12 cellular contexts compared by ENCODE assay signal in genomic region chr21:41477641-41478318, GRCh38. TPM values are rescaled to one million over a fixed set of nuclear protein-coding genes. Genes with fewer than 3 reads are reported as not detected.
DNase-seq lines count a peak whose midpoint lies in the region; ATAC-seq and TF ChIP-seq lines count a peak whose summit lies in the region.
"Had no signal": no experiment of that assay in that cellular context is flagged by ENCODE, and none has a peak within 500 bp of the region (broad histone marks: within the 10 kb centered on the region; RNA-seq: fewer than 3 reads in every experiment).

No MANE protein-coding gene starts in this region.

- intact Hi-C loops in CD4-positive, alpha-beta T cell (cut with DNase I, micrococcal nuclease): no loop called here

- no peak for TF ChIP-seq CTCF in CD4-positive, alpha-beta T cell (IDR thresholded peaks at IDR 0.05)

- H3K27ac ChIP-seq in CD4-positive, alpha-beta T cell (ENCODE audit: low read depth, low read length): no peak overlapping the region

- no peaks in the 10 kb centered on the region for H3K9me3 ChIP-seq in CD4-positive, alpha-beta T cell (ENCODE audit: control insufficient read depth, low read length)

- peaks cover 7% of the 10 kb centered on the region for H3K4me1 Mint-ChIP-seq in CD4-positive, alpha-beta T cell (ENCODE audit: low read depth)

- ATAC-seq in CD4-positive, alpha-beta T cell (ENCODE audit: poor library complexity): no peak
- ATAC-seq in HG02678 (IDR thresholded peaks at IDR 0.05; ENCODE audit: unreplicated experiment): no peak
- no peak for ATAC-seq in HG02798 (IDR thresholded peaks at IDR 0.05; ENCODE audit: poor library complexity, unreplicated experiment)
- ATAC-seq: CD8-positive, alpha-beta T cell had no signal

- H3K27me3 Mint-ChIP-seq in CD4-positive, alpha-beta T cell: peaks cover 8% of the 10 kb centered on the region

- H3K27ac Mint-ChIP-seq in CD4-positive, alpha-beta T cell: no peak overlapping the region
- H3K27ac Mint-ChIP-seq: CD8-positive, alpha-beta T cell; nephron progenitor cell; T-helper 1 cell treated with Interleukin-12 subunit alpha and Interleukin-12 subunit beta and Interleukin-4 antibody, amounts not matched to agents 30 μg/mL and 1 μg/mL, for 36 hours had no signal

- CTCF ChIA-PET in CD4-positive, alpha-beta T cell (lab: Charles Lee): no interaction called here

- H3K9me3 Mint-ChIP-seq in CD4-positive, alpha-beta T cell: no peaks in the 10 kb centered on the region
- H3K9me3 Mint-ChIP-seq: CD8-positive, alpha-beta T cell; nephron progenitor cell; T-helper 1 cell treated with Interleukin-12 subunit alpha and Interleukin-12 subunit beta and Interleukin-4 antibody, amounts not matched to agents 30 μg/mL and 1 μg/mL, for 36 hours had no signal

- H3K36me3 Mint-ChIP-seq in CD4-positive, alpha-beta T cell (ENCODE audit: low read depth): no peaks in the 10 kb centered on the region
- H3K36me3 Mint-ChIP-seq: CD8-positive, alpha-beta T cell had no signal

- DNase-seq in C1 segment of cervical spinal cord (lab: John Stamatoyannopoulos, UW) (peak in 9 of 14 donors; percentile 8 to 52 (median 33)), NCI-H2081 (lab: John Stamatoyannopoulos, UW) (peak; percentile 44 to 74), ecto neural progenitor cell (ENCODE audit: low spot score) (peak; percentile 59), myocyte (ENCODE audit: low read depth) (peak; percentile 67), NCI-H82 (lab: John Stamatoyannopoulos, UW) (no peak)
- DNase-seq in CD4-positive, alpha-beta T cell: no peak
- DNase-seq: activated naive CD4-positive, alpha-beta T cell treated with anti-CD3 and anti-CD28 coated beads, Interleukin-2, amount 50 U/mL, for 16 hours; CD8-positive, alpha-beta T cell; nephron progenitor cell had no signal

- H3K27me3 ChIP-seq in CD4-positive, alpha-beta T cell (ENCODE audit: control insufficient read depth, insufficient read depth, low read length): no peaks in the 10 kb centered on the region

- POLR2A ChIA-PET in CD4-positive, alpha-beta T cell (lab: Charles Lee): no interaction called here

- no peak overlapping the region for H3K4me3 Mint-ChIP-seq in CD4-positive, alpha-beta T cell
- H3K4me3 Mint-ChIP-seq: CD8-positive, alpha-beta T cell; nephron progenitor cell; T-helper 1 cell treated with Interleukin-12 subunit alpha and Interleukin-12 subunit beta and Interleukin-4 antibody, amounts not matched to agents 30 μg/mL and 1 μg/mL, for 36 hours had no signal

RNA-seq across cellular contexts. Expression of gene TMPRSS2, which starts 30.2 kb away (rescaled TPM):
- not detected in 2 replicates for total RNA-seq in myocyte
- not detected for polyA plus RNA-seq in myocyte (2012)
- total RNA-seq in CD4-positive, alpha-beta T cell: not detected
- total RNA-seq: CD8-positive, alpha-beta T cell had no signal

RNA-seq across cellular contexts. Expression of gene MX1, which starts 51.7 kb away (rescaled TPM):
- total RNA-seq in myocyte: 14.0 and 22.6 TPM in 2 replicates
- 3.3 TPM for polyA plus RNA-seq in myocyte (2012)
- 10 to 100 TPM; 82.3 to 86.3 TPM for total RNA-seq in CD4-positive, alpha-beta T cell

Comparison
In these comparisons a context has a peak if more than half of its experiments do, and no peak if none do; other contexts are left out.
1. DNase-seq: peak in C1 segment of cervical spinal cord (9 of 14), NCI-H2081 (2 of 2), ecto neural progenitor cell (single experiment) and myocyte (single experiment); none in CD4-positive, alpha-beta T cell (0 of 10) and NCI-H82 (single experiment).